Comparison of ENCODE assay signal across 8 cellular contexts in genomic region chr10:69222157-69223027, GRCh38. TPM values are rescaled to one million over a fixed set of nuclear protein-coding genes. Genes with fewer than 3 reads are reported as not detected.
DNase-seq lines count a peak whose midpoint lies in the region; ATAC-seq lines count a peak whose summit lies in the region.

No MANE protein-coding gene starts in this region.

- ATAC-seq in GM21447 (IDR thresholded peaks at IDR 0.05; ENCODE audit: unreplicated experiment), result peak; percentile 97
- ATAC-seq in T-cell (replicated peaks in 1 of 4), result peak; percentile 86 to 96 (median 90)

- CTCF ChIA-PET in T-cell (lab: Charles Lee), result interaction anchor here (0.6 to 0.7 kb wide), 4 partner anchors 21 to 229 kb away, joined by 3 to 5 read pairs (median 4); no protein-coding TSS in a partner anchor

- DNase-seq in GM04504 (ENCODE audit: low read depth) (peak; percentile 36), HT1080 (ENCODE audit: low read depth) (peak; percentile 90), T-cell (peak in 31 of 34 experiments; percentile 19 to 62 (median 41)), amniotic epithelial cell (ENCODE audit: low read depth) (peak; percentile 74), inferior parietal cortex (ENCODE audit: extremely low spot score) (peak; percentile 55), posterior cingulate gyrus (no peak)
- peak; percentile 49 to 68 for DNase-seq in stimulated activated CD4-positive, alpha-beta T cell treated with anti-CD3 and anti-CD28 coated beads, Interleukin-4, amount 100 ng/mL, for 48 hours (ENCODE audit: low read depth in 2 of 2)

- H3K36me3 Mint-ChIP-seq in T-cell, result no peaks in the 10 kb centered on the region

- no peaks in the 10 kb centered on the region for H3K9me3 Mint-ChIP-seq in T-cell

- peak overlapping the region; percentile 50 to 70 (median 59) for H3K4me3 Mint-ChIP-seq in T-cell

- POLR2A ChIA-PET in T-cell (lab: Charles Lee), result no interaction called here

- intact Hi-C loops in posterior cingulate gyrus (cut with DNase I), result no loop called here

- H3K27me3 Mint-ChIP-seq in T-cell, result no peaks in the 10 kb centered on the region

- H3K27ac Mint-ChIP-seq in T-cell, result peak overlapping the region; percentile 80 to 89

- peaks cover 25 to 41% (median 34%) of the 10 kb centered on the region in 3 donors for H3K4me1 Mint-ChIP-seq in T-cell

RNA-seq across cellular contexts. Expression of gene HKDC1, which starts 2.3 kb away (rescaled TPM):
- total RNA-seq in HT1080 (2014; rRNA removed; shearing (Covaris generic)), result 0.30 and 1.7 TPM in 2 replicates
- 0.35 and 3.3 TPM in 2 replicates for polyA plus RNA-seq in HT1080 (2015; cell fraction: cytosol; rRNA removed)
- 0.50 and 1.0 TPM in 2 replicates for polyA plus RNA-seq in HT1080 (2015; cell fraction: nucleus; rRNA removed)
- total RNA-seq in T-cell, result 1 to 10 TPM; 2.3 to 6.5 (median 5.2) TPM

RNA-seq across cellular contexts. Expression of gene SUPV3L1, which starts 42.4 kb away (rescaled TPM):
- total RNA-seq in HT1080 (2014; rRNA removed; shearing (Covaris generic)), result 27.4 and 28.2 TPM in 2 replicates
- 29.2 and 32.3 TPM in 2 replicates for polyA plus RNA-seq in HT1080 (2015; cell fraction: cytosol; rRNA removed)
- polyA plus RNA-seq in HT1080 (2015; cell fraction: nucleus; rRNA removed), result 59.4 and 60.3 TPM in 2 replicates
- total RNA-seq in T-cell, result 10 to 100 TPM; 34.1 to 50.7 (median 36.1) TPM

RNA-seq across cellular contexts. Expression of gene HK1, which starts 55.9 kb away (rescaled TPM):
- 132 and 150 TPM in 2 replicates for total RNA-seq in HT1080 (2014; rRNA removed; shearing (Covaris generic))
- 98.1 and 109 TPM in 2 replicates for polyA plus RNA-seq in HT1080 (2015; cell fraction: cytosol; rRNA removed)
- polyA plus RNA-seq in HT1080 (2015; cell fraction: nucleus; rRNA removed), result 158 and 163 TPM in 2 replicates
- 10 to 100 TPM; 66.3 to 85.5 (median 83.6) TPM for total RNA-seq in T-cell

Comparison
In these comparisons a context has a peak if more than half of its experiments do, and no peak if none do; other contexts are left out.
1. DNase-seq: peak in GM04504 (single experiment), HT1080 (single experiment), T-cell (31 of 34), amniotic epithelial cell (single experiment), inferior parietal cortex (single experiment) and stimulated activated CD4-positive, alpha-beta T cell treated with anti-CD3 and anti-CD28 coated beads, Interleukin-4, amount 100 ng/mL, for 48 hours (2 of 2); none in posterior cingulate gyrus (0 of 10).